ENCODE assay signal across 15 cellular contexts in the genomic region with DNA sequence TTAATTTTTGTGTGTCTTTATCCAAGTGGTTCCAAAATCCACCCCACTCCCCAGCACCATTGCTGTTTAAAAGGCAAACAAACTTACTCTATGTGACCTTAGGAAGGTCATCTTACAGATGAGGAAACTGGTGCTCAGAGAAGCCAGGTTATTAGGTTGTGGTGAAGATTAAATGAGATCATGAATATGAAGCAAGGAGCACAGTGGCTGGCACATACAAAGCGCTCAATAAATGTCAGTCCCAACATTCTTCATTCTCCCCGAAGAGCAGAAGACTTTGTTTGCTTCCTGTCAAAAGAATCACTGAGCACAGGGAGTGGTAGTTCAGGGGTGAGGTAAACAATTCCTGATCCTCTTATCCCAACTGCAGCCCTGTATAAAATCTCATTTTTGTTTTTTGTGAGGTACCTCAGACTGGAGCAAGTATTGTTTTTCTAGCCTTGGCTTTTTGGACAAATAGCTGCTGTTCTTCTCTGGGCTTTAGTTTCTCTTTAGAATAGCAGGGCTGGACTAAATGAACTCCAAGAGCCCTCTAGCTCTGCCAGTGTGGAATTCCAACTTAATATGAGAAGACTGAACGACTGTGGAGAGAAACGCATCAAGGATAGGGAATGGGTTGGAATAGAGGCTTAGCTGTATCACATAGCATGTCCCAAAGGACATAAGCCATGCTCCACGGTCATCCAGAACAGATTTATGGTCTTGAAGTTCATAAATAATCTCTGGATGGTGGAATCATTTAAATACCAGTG.
A peak's percentile ranks its signal among the peaks of the same experiment; 100 is the strongest.
DNase-seq lines count a peak whose midpoint lies in the region; ATAC-seq and TF ChIP-seq lines count a peak whose summit lies in the region.
"Had no signal": no experiment of that assay in that cellular context is flagged by ENCODE, and none has a peak within 500 bp of the region (broad histone marks: within the 10 kb centered on the region; RNA-seq: fewer than 3 reads in every experiment).

No MANE protein-coding gene starts in this region.

- no peaks in the 10 kb centered on the region for H3K27me3 ChIP-seq in left lung
- H3K27me3 ChIP-seq in subcutaneous abdominal adipose tissue (ENCODE audit: control insufficient read depth in 5 of 5, insufficient read depth in 4 of 5, low read length in 5 of 5) = no peaks in the 10 kb centered on the region
- H3K27me3 ChIP-seq: SJSA1 had no signal

- H3K36me3 ChIP-seq in left lung (no peaks in the 10 kb centered on the region), subcutaneous abdominal adipose tissue (ENCODE audit: control insufficient read depth in 5 of 5, insufficient read depth in 5 of 5, low read length in 5 of 5) (no peaks in the 10 kb centered on the region)
- H3K36me3 ChIP-seq: prostate gland, SJSA1 had no signal

- no peaks in the 10 kb centered on the region for H3K9me3 ChIP-seq in left lung
- no peaks in the 10 kb centered on the region for H3K9me3 ChIP-seq in subcutaneous abdominal adipose tissue (ENCODE audit: control insufficient read depth in 5 of 5, low read length in 5 of 5)
- H3K9me3 ChIP-seq: prostate gland, SJSA1 had no signal

- no peak overlapping the region for H3K9ac ChIP-seq in subcutaneous abdominal adipose tissue (ENCODE audit: low read length in 5 of 5)

- intact Hi-C loops in left lung (cut with DNase I) = no loop called here

- ATAC-seq in left lung = peak; percentile 42

- TF ChIP-seq CTCF in choroid plexus epithelial cell (conservative IDR thresholded peaks at IDR 0.05; ENCODE audit: low read depth, low read length) (peak; percentile 10), left lung (IDR thresholded peaks at IDR 0.05) (no peak)

- DNase-seq in GM03348 (ENCODE audit: low spot score) (peak; percentile 20), choroid plexus epithelial cell (ENCODE audit: low read depth) (peak; percentile 34), left lung (no peak), DMS53 treated with DMSO at 0.1 percent for 48 hours (lab: John Stamatoyannopoulos, UW; ENCODE audit: unreplicated experiment) (no peak), cortex of kidney (lab: John Stamatoyannopoulos, UW) (no peak), cerebellar cortex (ENCODE audit: low spot score) (no peak)
- no peak for DNase-seq in central memory CD4-positive, alpha-beta T cell
- DNase-seq: activated naive CD4-positive, alpha-beta T cell; NCI-H1105; NCI-H69; stimulated activated CD4-positive, alpha-beta T cell treated with anti-CD3 and anti-CD28 coated beads, Interleukin-4, amount 100 ng/mL, for 4 hours; stimulated activated naive B cell treated with anti-CD40 and anti-IgM and Interleukin-4, amounts not matched to agents 10 μg/mL and 1 μg/mL and 100 μg/mL, for 72 hours had no signal

- H3K27ac ChIP-seq in left lung (no peak overlapping the region), subcutaneous abdominal adipose tissue (ENCODE audit: low read depth, low read length) (peak overlapping the region; percentile 0)
- H3K27ac ChIP-seq: SJSA1 had no signal

- H3K4me3 ChIP-seq in choroid plexus epithelial cell (ENCODE audit: low read depth, low read length) = no peak overlapping the region
- H3K4me3 ChIP-seq in left lung = no peak overlapping the region
- H3K4me3 ChIP-seq in subcutaneous abdominal adipose tissue (ENCODE audit: low read depth in 1 of 5, low read length in 5 of 5) = no peak overlapping the region
- H3K4me3 ChIP-seq: prostate gland, SJSA1 had no signal

- H3K4me1 ChIP-seq in left lung (no peaks in the 10 kb centered on the region), subcutaneous abdominal adipose tissue (ENCODE audit: control insufficient read depth in 5 of 5, insufficient read depth in 5 of 5, low read length in 5 of 5) (peaks cover 0 to 7% (median 2%) of the 10 kb centered on the region in 5 donors)
- H3K4me1 ChIP-seq: prostate gland, SJSA1 had no signal

Comparison
In these comparisons a context has a peak if more than half of its experiments do, and no peak if none do; other contexts are left out.
1. DNase-seq: peak in GM03348 (single experiment) and choroid plexus epithelial cell (single experiment); none in left lung (0 of 2), DMS53 treated with DMSO at 0.1 percent for 48 hours (single experiment), cortex of kidney (single experiment), central memory CD4-positive, alpha-beta T cell (single experiment) and cerebellar cortex (single experiment).